32 cellular contexts compared by ENCODE assay signal in the genomic region with DNA sequence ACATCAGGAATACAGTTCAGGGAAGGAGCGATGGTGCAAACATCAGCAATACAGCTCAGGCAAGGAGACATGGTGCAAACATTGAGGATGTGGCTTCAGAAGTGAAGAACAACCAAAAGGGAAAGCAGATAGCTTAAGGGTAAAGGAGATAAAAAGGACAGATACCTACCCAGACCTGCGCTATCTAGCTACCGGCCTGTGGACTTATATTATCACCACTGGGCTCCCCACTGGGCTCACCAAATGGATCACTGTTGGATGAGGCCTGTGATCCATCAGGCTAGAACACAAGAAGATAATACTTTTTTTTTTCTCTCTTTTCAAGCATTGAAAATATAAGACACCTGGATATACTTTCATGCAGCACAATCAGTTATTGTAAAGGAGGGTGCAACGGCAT. TPM values are rescaled to one million over a fixed set of nuclear protein-coding genes. Genes with fewer than 3 reads are reported as not detected.
"Had no signal": no experiment of that assay in that cellular context is flagged by ENCODE, and none has a peak within 500 bp of the region (broad histone marks: within the 10 kb centered on the region; RNA-seq: fewer than 3 reads in every experiment).

No MANE protein-coding gene starts in this region.

- H3K9me3 Mint-ChIP-seq: stimulated activated effector memory CD8-positive, alpha-beta T cell treated with anti-CD3 and anti-CD28 coated beads, Interleukin-12 subunit alpha, Interleukin-12 subunit beta, amount 100 ng/mL, for 72 hours; stimulated activated memory B cell treated with anti-CD40 and anti-IgM and Interleukin-4, amounts not matched to agents 10 μg/mL and 1 μg/mL and 100 μg/mL, for 72 hours; stimulated activated naive B cell treated with anti-CD40 and anti-IgM and Interleukin-4, amounts not matched to agents 10 μg/mL and 1 μg/mL and 100 μg/mL, for 72 hours; stimulated activated naive CD8-positive, alpha-beta T cell treated with anti-CD3 and anti-CD28 coated beads, Interleukin-15, amount 100 ng/mL, for 72 hours; stimulated activated naive CD8-positive, alpha-beta T cell treated with anti-CD3 and anti-CD28 coated beads, Interleukin-15, Interleukin-2, amounts not matched to agents 100 ng/mL and 50 ng/mL, for 24 hours; type B pancreatic cell had no signal

- H3K27me3 ChIP-seq: stomach, testis, thyroid gland, tibial artery, tibial nerve, transverse colon, upper lobe of left lung, upper lobe of right lung, uterus, vagina had no signal

- H3K36me3 Mint-ChIP-seq: stimulated activated effector memory CD8-positive, alpha-beta T cell treated with anti-CD3 and anti-CD28 coated beads, Interleukin-12 subunit alpha, Interleukin-12 subunit beta, amount 100 ng/mL, for 72 hours; stimulated activated memory B cell treated with anti-CD40 and anti-IgM and Interleukin-4, amounts not matched to agents 10 μg/mL and 1 μg/mL and 100 μg/mL, for 72 hours; stimulated activated naive B cell treated with anti-CD40 and anti-IgM and Interleukin-4, amounts not matched to agents 10 μg/mL and 1 μg/mL and 100 μg/mL, for 72 hours; type B pancreatic cell had no signal

- H3K4me3 ChIP-seq: stomach, suprapubic skin, testis, thoracic aorta, thyroid gland, tibial artery, tibial nerve, transverse colon, upper lobe of left lung, upper lobe of right lung, uterus, vagina had no signal

- H3K4me1 Mint-ChIP-seq: stimulated activated effector memory CD8-positive, alpha-beta T cell treated with anti-CD3 and anti-CD28 coated beads, Interleukin-12 subunit alpha, Interleukin-12 subunit beta, amount 100 ng/mL, for 72 hours; stimulated activated memory B cell treated with anti-CD40 and anti-IgM and Interleukin-4, amounts not matched to agents 10 μg/mL and 1 μg/mL and 100 μg/mL, for 72 hours; stimulated activated naive B cell treated with anti-CD40 and anti-IgM and Interleukin-4, amounts not matched to agents 10 μg/mL and 1 μg/mL and 100 μg/mL, for 72 hours; stimulated activated naive CD8-positive, alpha-beta T cell treated with anti-CD3 and anti-CD28 coated beads, Interleukin-15, amount 100 ng/mL, for 72 hours had no signal

- H3K4me1 ChIP-seq: stomach, suprapubic skin, testis, thyroid gland, tibial artery, tibial nerve, transverse colon, upper lobe of left lung, upper lobe of right lung, uterus, vagina had no signal

- H3K4me3 Mint-ChIP-seq: stimulated activated effector memory CD8-positive, alpha-beta T cell treated with anti-CD3 and anti-CD28 coated beads, Interleukin-12 subunit alpha, Interleukin-12 subunit beta, amount 100 ng/mL, for 72 hours; stimulated activated memory B cell treated with anti-CD40 and anti-IgM and Interleukin-4, amounts not matched to agents 10 μg/mL and 1 μg/mL and 100 μg/mL, for 72 hours; stimulated activated naive B cell treated with anti-CD40 and anti-IgM and Interleukin-4, amounts not matched to agents 10 μg/mL and 1 μg/mL and 100 μg/mL, for 72 hours; stimulated activated naive CD8-positive, alpha-beta T cell treated with anti-CD3 and anti-CD28 coated beads, Interleukin-15, amount 100 ng/mL, for 72 hours; stimulated activated naive CD8-positive, alpha-beta T cell treated with anti-CD3 and anti-CD28 coated beads, Interleukin-15, Interleukin-2, amounts not matched to agents 100 ng/mL and 50 ng/mL, for 24 hours; type B pancreatic cell had no signal

- H3K27ac Mint-ChIP-seq: stimulated activated effector memory CD8-positive, alpha-beta T cell treated with anti-CD3 and anti-CD28 coated beads, Interleukin-12 subunit alpha, Interleukin-12 subunit beta, amount 100 ng/mL, for 72 hours; stimulated activated memory B cell treated with anti-CD40 and anti-IgM and Interleukin-4, amounts not matched to agents 10 μg/mL and 1 μg/mL and 100 μg/mL, for 72 hours; stimulated activated naive B cell treated with anti-CD40 and anti-IgM and Interleukin-4, amounts not matched to agents 10 μg/mL and 1 μg/mL and 100 μg/mL, for 72 hours; stimulated activated naive CD8-positive, alpha-beta T cell treated with anti-CD3 and anti-CD28 coated beads, Interleukin-15, amount 100 ng/mL, for 72 hours; stimulated activated naive CD8-positive, alpha-beta T cell treated with anti-CD3 and anti-CD28 coated beads, Interleukin-15, Interleukin-2, amounts not matched to agents 100 ng/mL and 50 ng/mL, for 24 hours; type B pancreatic cell had no signal

- H3K27ac ChIP-seq: stomach, suprapubic skin, testis, thoracic aorta, thyroid gland, tibial artery, tibial nerve, transverse colon, upper lobe of left lung, upper lobe of right lung, uterus, vagina had no signal

- H3K27me3 Mint-ChIP-seq: stimulated activated naive B cell treated with anti-CD40 and anti-IgM and Interleukin-4, amounts not matched to agents 10 μg/mL and 1 μg/mL and 100 μg/mL, for 72 hours; stimulated activated naive CD8-positive, alpha-beta T cell treated with anti-CD3 and anti-CD28 coated beads, Interleukin-15, amount 100 ng/mL, for 72 hours; stimulated activated naive CD8-positive, alpha-beta T cell treated with anti-CD3 and anti-CD28 coated beads, Interleukin-15, Interleukin-2, amounts not matched to agents 100 ng/mL and 50 ng/mL, for 24 hours had no signal

- H3K9me3 ChIP-seq: stomach, suprapubic skin, testis, thoracic aorta, thyroid gland, tibial artery, tibial nerve, transverse colon, upper lobe of left lung, upper lobe of right lung, uterus, vagina had no signal

- ATAC-seq: stimulated activated effector memory CD8-positive, alpha-beta T cell treated with anti-CD3 and anti-CD28 coated beads, Interleukin-12 subunit alpha, Interleukin-12 subunit beta, amount 100 ng/mL, for 72 hours; stimulated activated memory B cell treated with anti-CD40 and anti-IgM and Interleukin-4, amounts not matched to agents 10 μg/mL and 1 μg/mL and 100 μg/mL, for 72 hours; stimulated activated naive B cell treated with anti-CD40 and anti-IgM and Interleukin-4, amounts not matched to agents 10 μg/mL and 1 μg/mL and 100 μg/mL, for 72 hours; stimulated activated naive CD8-positive, alpha-beta T cell treated with anti-CD3 and anti-CD28 coated beads, Interleukin-15, amount 100 ng/mL, for 72 hours; stimulated activated naive CD8-positive, alpha-beta T cell treated with anti-CD3 and anti-CD28 coated beads, Interleukin-15, Interleukin-2, amounts not matched to agents 100 U/mL and 50 U/mL, for 24 hours; upper lobe of right lung had no signal

- DNase-seq: stimulated activated CD4-positive, alpha-beta T cell treated with anti-CD3 and anti-CD28 coated beads, Interleukin-2, amount 100 ng/mL, for 48 hours; stimulated activated CD4-positive, alpha-beta T cell treated with anti-CD3 and anti-CD28 coated beads, Interleukin-4, amount 100 ng/mL, for 1 hour; stimulated activated CD4-positive, alpha-beta T cell treated with anti-CD3 and anti-CD28 coated beads, Interleukin-4, amount 100 ng/mL, for 24 hours; stimulated activated CD4-positive, alpha-beta T cell treated with anti-CD3 and anti-CD28 coated beads, Interleukin-4, amount 100 ng/mL, for 4 hours; stimulated activated CD8-positive, alpha-beta memory T cell treated with anti-CD3 and anti-CD28 coated beads, Interleukin-4, amount 100 ng/mL, for 48 hours; stimulated activated naive B cell treated with anti-CD40 and anti-IgM and Interleukin-4, amounts not matched to agents 10 μg/mL and 1 μg/mL and 100 μg/mL, for 72 hours; stimulated activated naive CD4-positive, alpha-beta T cell; stimulated activated naive CD4-positive, alpha-beta T cell treated with Interleukin-2 at 50 U/mL for 16 hours; stimulated activated naive CD8-positive, alpha-beta T cell treated with anti-CD3 and anti-CD28 coated beads, Interleukin-15, amount 100 ng/mL, for 72 hours; stimulated activated naive CD8-positive, alpha-beta T cell treated with anti-CD3 and anti-CD28 coated beads, Interleukin-15, Interleukin-2, amounts not matched to agents 100 U/mL and 50 U/mL, for 24 hours; stomach; substantia nigra; testis; thyroid gland; tibial artery; transverse colon; trophoblast cell; upper lobe of left lung; upper lobe of right lung; uterus had no signal

- H3K36me3 ChIP-seq: stomach, suprapubic skin, thoracic aorta, thyroid gland, tibial artery, transverse colon, upper lobe of left lung, upper lobe of right lung, uterus, vagina had no signal

RNA-seq across cellular contexts. Expression of a gene that starts 44.7 kb away (rescaled TPM):
- total RNA-seq: stomach, subcutaneous adipose tissue, suprapubic skin, temporal lobe, thoracic aorta, thyroid gland, tibial nerve, transverse colon, upper lobe of right lung, ureter, urinary bladder, uterus, vagina had no signal
